In the genomic region with DNA sequence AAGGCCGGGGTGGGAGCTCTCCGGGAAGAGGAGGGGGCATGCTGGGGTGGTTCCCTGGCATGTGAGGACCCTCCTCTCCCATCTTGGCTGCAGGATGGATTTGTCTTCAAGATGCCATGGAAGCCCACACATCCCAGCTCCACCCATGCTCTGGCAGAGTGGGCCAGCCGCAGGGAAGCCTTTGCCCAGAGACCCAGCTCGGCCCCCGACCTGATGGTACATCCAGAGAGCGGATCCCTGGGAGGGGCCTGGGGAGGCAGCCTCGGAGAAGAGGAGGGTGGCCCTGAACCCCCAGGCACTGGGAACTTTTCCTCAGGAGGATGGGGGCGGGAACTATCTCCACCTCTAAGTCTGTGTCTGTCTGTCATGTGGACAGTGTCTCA, we compare ENCODE assay signal across 20 cellular contexts. TPM values are rescaled to one million over a fixed set of nuclear protein-coding genes. Genes with fewer than 3 reads are reported as not detected.
DNase-seq lines count a peak whose midpoint lies in the region; ATAC-seq and TF ChIP-seq lines count a peak whose summit lies in the region.
"Had no signal": no experiment of that assay in that cellular context is flagged by ENCODE, and none has a peak within 500 bp of the region (broad histone marks: within the 10 kb centered on the region; RNA-seq: fewer than 3 reads in every experiment).

No MANE protein-coding gene starts in this region.

- peaks cover 56% of the 10 kb centered on the region for H3K4me1 Mint-ChIP-seq in activated CD8-positive, alpha-beta memory T cell treated with anti-CD3 and anti-CD28 coated beads, Interleukin-2, amount 10 ng/mL, durations not matched to agents 7 days and 5 days
- H3K4me1 Mint-ChIP-seq in brain (peaks cover 67% of the 10 kb centered on the region), osteocyte (ENCODE audit: unreplicated experiment) (peaks cover 84% of the 10 kb centered on the region)

- H3K9ac ChIP-seq in HUES64 (ENCODE audit: low read depth, low read length) (no peak overlapping the region), PC-3 (ENCODE audit: low read length) (no peak overlapping the region)

- no peaks in the 10 kb centered on the region for H3K9me3 ChIP-seq in HUES64 (ENCODE audit: insufficient read depth, low read depth, low read length)
- no peaks in the 10 kb centered on the region for H3K9me3 ChIP-seq in PC-3 (ENCODE audit: low read length)
- H3K9me3 ChIP-seq: left lung had no signal

- no peak for ATAC-seq in activated CD8-positive, alpha-beta memory T cell treated with anti-CD3 and anti-CD28 coated beads, Interleukin-2, amount 10 ng/mL, durations not matched to agents 7 days and 5 days
- ATAC-seq in GM19324 (IDR thresholded peaks at IDR 0.05; ENCODE audit: low FRiP score, unreplicated experiment) (no peak), PC-3 (no peak)
- ATAC-seq: left lung had no signal

- H4K20me1 ChIP-seq in PC-3 (ENCODE audit: low read length) = no peaks in the 10 kb centered on the region

- no peak for DNase-seq in activated CD8-positive, alpha-beta memory T cell treated with anti-CD3 and anti-CD28 coated beads, Interleukin-2, amount 10 ng/mL, durations not matched to agents 7 days and 5 days
- DNase-seq in activated CD8-positive, alpha-beta memory T cell treated with anti-CD3 and anti-CD28 coated beads, Interleukin-2, amount 50 U/mL, for 48 hours = no peak
- DNase-seq in osteocyte (ENCODE audit: extremely low spot score, unreplicated experiment) (no peak), GM19238 (ENCODE audit: insufficient read length, low spot score) (no peak), PC-3 (no peak)
- DNase-seq: amygdala; cerebellar nuclear complex; foreskin fibroblast; left lung; NCI-H1048; NCI-H82; RPMI8226; stimulated activated naive CD4-positive, alpha-beta T cell; T-helper 1 cell had no signal

- H3K79me2 ChIP-seq in PC-3 (ENCODE audit: low read length) = peaks cover 44% of the 10 kb centered on the region

- H3K36me3 ChIP-seq in HUES64 (ENCODE audit: insufficient read depth, low read length) (peaks cover 44% of the 10 kb centered on the region), PC-3 (ENCODE audit: low read depth, low read length) (peaks cover 79% of the 10 kb centered on the region)

- H3K4me3 ChIP-seq in HUES64 (ENCODE audit: low read length) = no peak overlapping the region
- no peak overlapping the region for H3K4me3 ChIP-seq in PC-3 (ENCODE audit: low read length)

- TF ChIP-seq CTCF in brain (conservative IDR thresholded peaks at IDR 0.05) (no peak), osteocyte (IDR thresholded peaks at IDR 0.05) (no peak), PC-3 (conservative IDR thresholded peaks at IDR 0.05; ENCODE audit: low read depth, low read length) (no peak)

- intact Hi-C loops in PC-3 (cut with micrococcal nuclease) = no loop called here

- WGBS in HUES64 = 94% methylated on average over 8 of the region's 8 CpGs

- H3F3A ChIP-seq in PC-3 (ENCODE audit: low read length, unreplicated experiment) = no peaks in the 10 kb centered on the region

- H3K36me3 Mint-ChIP-seq in activated CD8-positive, alpha-beta memory T cell treated with anti-CD3 and anti-CD28 coated beads, Interleukin-2, amount 10 ng/mL, durations not matched to agents 7 days and 5 days = peaks cover 85% of the 10 kb centered on the region
- H3K36me3 Mint-ChIP-seq in brain (peaks cover 55% of the 10 kb centered on the region), osteocyte (ENCODE audit: unreplicated experiment) (peaks cover 62% of the 10 kb centered on the region)

- no peak overlapping the region for H2AFZ ChIP-seq in PC-3 (ENCODE audit: low read length)

- no peaks in the 10 kb centered on the region for H3K27me3 Mint-ChIP-seq in activated CD8-positive, alpha-beta memory T cell treated with anti-CD3 and anti-CD28 coated beads, Interleukin-2, amount 10 ng/mL, durations not matched to agents 7 days and 5 days
- peaks cover 4% of the 10 kb centered on the region for H3K27me3 Mint-ChIP-seq in brain
- H3K27me3 Mint-ChIP-seq in osteocyte (ENCODE audit: unreplicated experiment) = no peaks in the 10 kb centered on the region
- H3K27me3 Mint-ChIP-seq: type B pancreatic cell had no signal

- no TSS peak for BruUV-seq in PC-3 (replicated peaks; lab: Mats Ljungman, UMichigan)

- peak overlapping the region; percentile 54 for H3K27ac Mint-ChIP-seq in activated CD8-positive, alpha-beta memory T cell treated with anti-CD3 and anti-CD28 coated beads, Interleukin-2, amount 10 ng/mL, durations not matched to agents 7 days and 5 days
- H3K27ac Mint-ChIP-seq in brain (peak overlapping the region in 4 of 5 experiments; percentile 48 to 98 (median 92)), osteocyte (ENCODE audit: unreplicated experiment) (peak overlapping the region; percentile 83)

- CTCF ChIA-PET in activated CD8-positive, alpha-beta memory T cell treated with anti-CD3 and anti-CD28 coated beads, Interleukin-2, amount 10 ng/mL, durations not matched to agents 7 days and 5 days (lab: Charles Lee) = interaction anchor here (1.1 to 5.1 kb wide), 4 partner anchors 10 to 54 kb away, joined by 3 to 45 read pairs (median 4); a partner anchor contains a TSS
- CTCF ChIA-PET in PC-3 (lab: Charles Lee) = no interaction called here

- peaks cover 10% of the 10 kb centered on the region; the same call in 1 of the 2 replicates for H3K27me3 ChIP-seq in HUES64 (ENCODE audit: insufficient read depth, low read length)
- no peaks in the 10 kb centered on the region for H3K27me3 ChIP-seq in PC-3 (ENCODE audit: low read length)
- H3K27me3 ChIP-seq: left lung had no signal

- H3K4me1 ChIP-seq in HUES64 (ENCODE audit: insufficient read depth, low read length) = peaks cover 44% of the 10 kb centered on the region
- H3K4me1 ChIP-seq in PC-3 (ENCODE audit: insufficient read depth, low read length) = peaks cover 34% of the 10 kb centered on the region

- no peak overlapping the region for H3K4me3 Mint-ChIP-seq in activated CD8-positive, alpha-beta memory T cell treated with anti-CD3 and anti-CD28 coated beads, Interleukin-2, amount 10 ng/mL, durations not matched to agents 7 days and 5 days
- no peak overlapping the region for H3K4me3 Mint-ChIP-seq in brain
- no peak overlapping the region for H3K4me3 Mint-ChIP-seq in osteocyte (ENCODE audit: unreplicated experiment)
- H3K4me3 Mint-ChIP-seq: type B pancreatic cell had no signal

- H3K9me3 Mint-ChIP-seq in activated CD8-positive, alpha-beta memory T cell treated with anti-CD3 and anti-CD28 coated beads, Interleukin-2, amount 10 ng/mL, durations not matched to agents 7 days and 5 days (ENCODE audit: low read depth) = no peaks in the 10 kb centered on the region
- H3K9me3 Mint-ChIP-seq in brain (peaks cover 0 to 4% (median 0%) of the 10 kb centered on the region in 5 experiments), osteocyte (ENCODE audit: unreplicated experiment) (no peaks in the 10 kb centered on the region)
- H3K9me3 Mint-ChIP-seq: type B pancreatic cell, WTC11 had no signal

- no peak overlapping the region for H3K4me2 ChIP-seq in PC-3 (ENCODE audit: low read length)

- POLR2A ChIA-PET in PC-3 (lab: Charles Lee; ENCODE audit: unreplicated experiment) = no interaction called here

- no peaks in the 10 kb centered on the region for H3K9me2 ChIP-seq in PC-3 (replicated peaks; ENCODE audit: low read length)

- H3K27ac ChIP-seq in HUES64 (ENCODE audit: low read depth, low read length) (peak overlapping the region; percentile 93; the same call in 1 of the 2 replicates), PC-3 (ENCODE audit: low read length) (no peak overlapping the region)

RNA-seq across cellular contexts. Expression of a gene that starts 4.8 kb away (rescaled TPM):
- 100 to 1,000 TPM; 194 to 312 TPM for total RNA-seq in activated CD8-positive, alpha-beta memory T cell treated with anti-CD3 and anti-CD28 coated beads, Interleukin-2, amount 10 ng/mL, durations not matched to agents 7 days and 5 days
- 18.9 TPM for polyA plus RNA-seq in HUES64 (2013, experiment 1 of 2)
- 22.4 TPM for polyA plus RNA-seq in HUES64 (2013, experiment 2 of 2)
- 139 TPM for polyA plus RNA-seq in brain (ENCODE audit: insufficient read depth, low read depth, low replicate concordance)
- total RNA-seq in osteocyte = 193 and 197 TPM in 2 replicates
- 89.7 and 106 TPM in 2 replicates for total RNA-seq in PC-3 (2014; rRNA removed)

RNA-seq across cellular contexts. Expression of a gene that starts 14.3 kb away (rescaled TPM):
- total RNA-seq in activated CD8-positive, alpha-beta memory T cell treated with anti-CD3 and anti-CD28 coated beads, Interleukin-2, amount 10 ng/mL, durations not matched to agents 7 days and 5 days = 10 to 100 TPM; 76.5 to 76.8 TPM
- polyA plus RNA-seq in HUES64 (2013, experiment 1 of 2) = 43.4 TPM
- polyA plus RNA-seq in HUES64 (2013, experiment 2 of 2) = 42.6 TPM
- 122 TPM for polyA plus RNA-seq in brain (ENCODE audit: insufficient read depth, low read depth, low replicate concordance)
- total RNA-seq in osteocyte (87.7 and 92.2 TPM in 2 replicates), PC-3 (2014; rRNA removed) (213 and 276 TPM in 2 replicates)

RNA-seq across cellular contexts. Expression of a gene that starts 19.5 kb away (rescaled TPM):
- total RNA-seq in activated CD8-positive, alpha-beta memory T cell treated with anti-CD3 and anti-CD28 coated beads, Interleukin-2, amount 10 ng/mL, durations not matched to agents 7 days and 5 days = 10 to 100 TPM; 13.8 to 15.5 TPM
- 3.4 TPM for polyA plus RNA-seq in HUES64 (2013, experiment 1 of 2)
- polyA plus RNA-seq in HUES64 (2013, experiment 2 of 2) = 3.0 TPM
- polyA plus RNA-seq in brain (ENCODE audit: insufficient read depth, low read depth, low replicate concordance) = 15.1 TPM
- total RNA-seq in osteocyte (22.8 and 24.3 TPM in 2 replicates), PC-3 (2014; rRNA removed) (28.5 and 31.4 TPM in 2 replicates)

RNA-seq across cellular contexts. Expression of a gene that starts 19.6 kb away (rescaled TPM):
- total RNA-seq in activated CD8-positive, alpha-beta memory T cell treated with anti-CD3 and anti-CD28 coated beads, Interleukin-2, amount 10 ng/mL, durations not matched to agents 7 days and 5 days = under 1 TPM in 1 of 2 experiments, not detected in 1; 0.18 TPM
- 0.45 TPM for polyA plus RNA-seq in HUES64 (2013, experiment 1 of 2)
- 0.38 TPM for polyA plus RNA-seq in HUES64 (2013, experiment 2 of 2)
- polyA plus RNA-seq in brain (ENCODE audit: insufficient read depth, low read depth, low replicate concordance) = 1.0 TPM
- total RNA-seq in osteocyte (0.24 TPM in 1 of 2 replicates, not detected in the other), PC-3 (2014; rRNA removed) (2.0 and 2.6 TPM in 2 replicates)
- total RNA-seq: posterior vena cava had no signal

RNA-seq across cellular contexts. Expression of a gene that starts 33.3 kb away (rescaled TPM):
- total RNA-seq in activated CD8-positive, alpha-beta memory T cell treated with anti-CD3 and anti-CD28 coated beads, Interleukin-2, amount 10 ng/mL, durations not matched to agents 7 days and 5 days = 10 to 100 TPM; 32.5 to 37.0 TPM
- 78.0 TPM for polyA plus RNA-seq in HUES64 (2013, experiment 1 of 2)
- polyA plus RNA-seq in HUES64 (2013, experiment 2 of 2) = 81.8 TPM
- polyA plus RNA-seq in brain (ENCODE audit: insufficient read depth, low read depth, low replicate concordance) = 54.2 TPM
- 24.3 and 25.2 TPM in 2 replicates for total RNA-seq in osteocyte
- 244 and 307 TPM in 2 replicates for total RNA-seq in PC-3 (2014; rRNA removed)
